In the genomic region with DNA sequence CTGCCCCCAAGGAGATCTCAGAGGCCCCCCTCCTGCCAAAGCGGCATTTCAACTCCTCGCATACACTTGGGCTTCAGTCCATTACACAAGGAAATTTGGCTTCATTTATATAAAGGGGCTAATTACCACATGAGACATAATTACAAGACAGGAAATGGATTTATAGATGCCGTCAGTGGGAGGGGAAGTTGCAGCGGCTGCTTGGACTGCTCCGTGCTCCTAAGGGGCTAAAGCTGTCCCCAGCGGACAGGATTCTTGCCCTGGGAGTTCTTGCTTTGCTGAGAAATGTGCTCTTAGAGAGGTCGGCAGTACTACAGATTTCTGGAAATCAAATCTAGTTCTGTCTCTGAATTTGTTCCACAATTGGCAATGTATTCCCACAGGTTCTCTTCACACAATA, we compare ENCODE assay signal across 1 cellular context.
TF ChIP-seq lines count a peak whose summit lies in the region.

No MANE protein-coding gene starts in this region.

TF ChIP-seq in endothelial cell of umbilical vein, 7 proteins besides CTCF, POLR2A, EP300 and RAD21 (continued from another document):
- TF ChIP-seq MAX (IDR thresholded peaks at IDR 0.05; ENCODE audit: insufficient read depth, insufficient read length) (no peak), POLR2AphosphoS5 (IDR thresholded peaks at IDR 0.05; ENCODE audit: insufficient read depth, low read depth, low read length) (no peak)
